In the genomic region with DNA sequence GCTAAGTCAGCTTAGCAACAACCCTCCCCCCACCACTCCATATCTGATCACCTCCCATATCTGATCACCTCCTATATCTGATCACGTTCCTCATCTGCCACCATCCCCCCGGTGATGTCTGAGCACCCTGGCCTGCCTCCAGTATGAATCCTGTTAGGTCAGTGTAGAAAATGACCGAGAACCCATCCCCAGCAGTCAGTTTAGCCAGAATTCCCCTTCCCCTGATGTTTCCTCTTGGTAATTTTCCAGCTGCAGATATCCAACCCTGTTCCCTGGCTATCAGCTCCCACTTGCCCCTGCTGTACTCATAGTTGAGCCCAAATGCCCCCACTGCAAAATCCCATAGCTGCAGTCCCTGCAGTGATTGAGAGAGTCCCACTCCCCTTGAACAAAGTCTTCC, we compare ENCODE assay signal across 1 cellular context.
TF ChIP-seq lines count a peak whose summit lies in the region.

No MANE protein-coding gene starts in this region.

TF ChIP-seq in IMR-90, 13 proteins besides CTCF, POLR2A, EP300 and RAD21:
- TF ChIP-seq, protein P1, sequence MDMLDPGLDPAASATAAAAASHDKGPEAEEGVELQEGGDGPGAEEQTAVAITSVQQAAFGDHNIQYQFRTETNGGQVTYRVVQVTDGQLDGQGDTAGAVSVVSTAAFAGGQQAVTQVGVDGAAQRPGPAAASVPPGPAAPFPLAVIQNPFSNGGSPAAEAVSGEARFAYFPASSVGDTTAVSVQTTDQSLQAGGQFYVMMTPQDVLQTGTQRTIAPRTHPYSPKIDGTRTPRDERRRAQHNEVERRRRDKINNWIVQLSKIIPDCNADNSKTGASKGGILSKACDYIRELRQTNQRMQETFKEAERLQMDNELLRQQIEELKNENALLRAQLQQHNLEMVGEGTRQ (IDR thresholded peaks at IDR 0.05; ENCODE audit: low read depth, low read length): no peak
- TF ChIP-seq, protein P2, sequence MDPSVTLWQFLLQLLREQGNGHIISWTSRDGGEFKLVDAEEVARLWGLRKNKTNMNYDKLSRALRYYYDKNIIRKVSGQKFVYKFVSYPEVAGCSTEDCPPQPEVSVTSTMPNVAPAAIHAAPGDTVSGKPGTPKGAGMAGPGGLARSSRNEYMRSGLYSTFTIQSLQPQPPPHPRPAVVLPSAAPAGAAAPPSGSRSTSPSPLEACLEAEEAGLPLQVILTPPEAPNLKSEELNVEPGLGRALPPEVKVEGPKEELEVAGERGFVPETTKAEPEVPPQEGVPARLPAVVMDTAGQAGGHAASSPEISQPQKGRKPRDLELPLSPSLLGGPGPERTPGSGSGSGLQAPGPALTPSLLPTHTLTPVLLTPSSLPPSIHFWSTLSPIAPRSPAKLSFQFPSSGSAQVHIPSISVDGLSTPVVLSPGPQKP (IDR thresholded peaks at IDR 0.05; ENCODE audit: borderline replicate concordance, low read depth, low read length): no peak
- TF ChIP-seq MAZ (IDR thresholded peaks at IDR 0.05; ENCODE audit: borderline replicate concordance, low read depth, low read length) (no peak), RCOR1 (IDR thresholded peaks at IDR 0.05; ENCODE audit: insufficient replicate concordance, low read length) (no peak), SMC3 (IDR thresholded peaks at IDR 0.05; ENCODE audit: low read depth, low read length) (no peak), RFX5 (IDR thresholded peaks at IDR 0.05; ENCODE audit: low read depth, low read length) (no peak), FOS (IDR thresholded peaks at IDR 0.05; ENCODE audit: low read depth, low read length) (no peak), BHLHE40 (IDR thresholded peaks at IDR 0.05; ENCODE audit: low read depth, low read length) (no peak), NFE2L2 (IDR thresholded peaks at IDR 0.05; ENCODE audit: low read depth, low read length) (no peak), CEBPB (IDR thresholded peaks at IDR 0.05; ENCODE audit: low read depth, low read length) (no peak), CHD1 (IDR thresholded peaks at IDR 0.05; ENCODE audit: low read depth, low read length) (no peak), MAFK (IDR thresholded peaks at IDR 0.05; ENCODE audit: low read depth, low read length) (no peak), MXI1 (IDR thresholded peaks at IDR 0.05; ENCODE audit: borderline replicate concordance, low read depth, low read length) (no peak)
